19 cellular contexts compared by ENCODE assay signal in genomic region chr9:14417230-14417629, GRCh38.
A peak's percentile ranks its signal among the peaks of the same experiment; 100 is the strongest.
DNase-seq lines count a peak whose midpoint lies in the region; ATAC-seq and TF ChIP-seq lines count a peak whose summit lies in the region.
"Had no signal": no experiment of that assay in that cellular context is flagged by ENCODE, and none has a peak within 500 bp of the region (broad histone marks: within the 10 kb centered on the region; RNA-seq: fewer than 3 reads in every experiment).

No MANE protein-coding gene starts in this region.

- no peak for TF ChIP-seq CTCF in RWPE2 (IDR thresholded peaks at IDR 0.05; ENCODE audit: poor library complexity, severe bottlenecking)
- no peak for TF ChIP-seq CTCF in epithelial cell of esophagus (IDR thresholded peaks at IDR 0.05; ENCODE audit: insufficient read depth, low read depth, low read length, missing control alignments)
- no peak for TF ChIP-seq CTCF in foreskin keratinocyte (conservative IDR thresholded peaks at IDR 0.05)
- no peak for TF ChIP-seq CTCF in neural progenitor cell (IDR thresholded peaks at IDR 0.05)

- H3K4me1 Mint-ChIP-seq in neural progenitor cell: peaks cover 16% of the 10 kb centered on the region
- H3K4me1 Mint-ChIP-seq: B cell had no signal

- no peaks in the 10 kb centered on the region for H3K4me1 ChIP-seq in RWPE2 (ENCODE audit: insufficient read depth, poor library complexity, severe bottlenecking)
- H3K4me1 ChIP-seq in foreskin keratinocyte: no peaks in the 10 kb centered on the region
- peaks cover 5% of the 10 kb centered on the region for H3K4me1 ChIP-seq in neural progenitor cell

- H3K4me2 ChIP-seq in neural progenitor cell: no peak overlapping the region
- H3K4me2 ChIP-seq: PC-9, SK-N-SH had no signal

- no peak overlapping the region for H3K4me3 Mint-ChIP-seq in neural progenitor cell
- H3K4me3 Mint-ChIP-seq: B cell; CD4-positive, alpha-beta T cell had no signal

- H3K36me3 Mint-ChIP-seq in neural progenitor cell: no peaks in the 10 kb centered on the region

- H3K9me3 Mint-ChIP-seq in neural progenitor cell: peaks cover 6% of the 10 kb centered on the region
- H3K9me3 Mint-ChIP-seq: CD4-positive, alpha-beta T cell had no signal

- peak; percentile 27 for DNase-seq in GM03348 (ENCODE audit: low spot score)
- DNase-seq in RWPE2 (ENCODE audit: low spot score): no peak
- peak; percentile 45 for DNase-seq in epithelial cell of esophagus (ENCODE audit: low read depth)
- peak; percentile 33 to 40 for DNase-seq in foreskin keratinocyte
- no peak for DNase-seq in neural progenitor cell (ENCODE audit: low spot score)
- DNase-seq in DMS114 treated with DMSO at 0.1 percent for 48 hours (lab: John Stamatoyannopoulos, UW; ENCODE audit: unreplicated experiment): no peak
- DNase-seq in islet precursor cell: no peak
- DNase-seq: CD4-positive, alpha-beta T cell; DMS79 treated with DMSO at 0.1 percent for 48 hours; GF-D8; NCI-H1436 treated with DMSO at 0.1 percent for 48 hours; NCI-H2081 treated with DMSO at 0.1 percent for 48 hours; NCI-H345; NCI-H748 treated with DMSO at 0.1 percent for 48 hours; SK-N-SH had no signal

- ATAC-seq in RWPE2 (ENCODE audit: low read depth) (peak; percentile 62), foreskin keratinocyte (no peak), HG02588 (IDR thresholded peaks at IDR 0.05; ENCODE audit: unreplicated experiment) (no peak)
- ATAC-seq: HCT116 had no signal

- no peak overlapping the region for H3K27ac ChIP-seq in RWPE2 (ENCODE audit: poor library complexity, severe bottlenecking)
- H3K27ac ChIP-seq in foreskin keratinocyte: no peak overlapping the region
- no peak overlapping the region for H3K27ac ChIP-seq in neural progenitor cell
- H3K27ac ChIP-seq: PC-9 had no signal

- no peak overlapping the region for H3K27ac Mint-ChIP-seq in neural progenitor cell
- H3K27ac Mint-ChIP-seq: B cell; CD4-positive, alpha-beta T cell had no signal

- no peak overlapping the region for H3K9ac ChIP-seq in neural progenitor cell
- H3K9ac ChIP-seq: SK-N-SH had no signal

- no peaks in the 10 kb centered on the region for H3K79me2 ChIP-seq in neural progenitor cell (ENCODE audit: low read depth)

- no peaks in the 10 kb centered on the region for H4K20me1 ChIP-seq in neural progenitor cell (ENCODE audit: low read depth)

- peaks cover 4% of the 10 kb centered on the region for H3K27me3 ChIP-seq in RWPE2 (ENCODE audit: insufficient read depth, poor library complexity, severe bottlenecking)
- peaks cover 81% of the 10 kb centered on the region for H3K27me3 ChIP-seq in foreskin keratinocyte
- no peaks in the 10 kb centered on the region for H3K27me3 ChIP-seq in neural progenitor cell

- no peak overlapping the region for H2AFZ ChIP-seq in neural progenitor cell (replicated peaks)
- H2AFZ ChIP-seq: PC-9 had no signal

- peaks cover 12% of the 10 kb centered on the region for H3F3A ChIP-seq in neural progenitor cell (ENCODE audit: low read depth)

- H3K36me3 ChIP-seq in RWPE2 (ENCODE audit: low read depth) (no peaks in the 10 kb centered on the region), neural progenitor cell (no peaks in the 10 kb centered on the region)

- peaks cover 8% of the 10 kb centered on the region for H3K27me3 Mint-ChIP-seq in neural progenitor cell (ENCODE audit: insufficient read depth, low read depth)
- H3K27me3 Mint-ChIP-seq: B cell had no signal

- H3K4me3 ChIP-seq in RWPE2 (ENCODE audit: severe bottlenecking) (no peak overlapping the region), epithelial cell of esophagus (ENCODE audit: low read length) (no peak overlapping the region), neural progenitor cell (no peak overlapping the region)
- H3K4me3 ChIP-seq: PC-9 had no signal

- H3K9me3 ChIP-seq in RWPE2 (ENCODE audit: severe bottlenecking): no peaks in the 10 kb centered on the region
- no peaks in the 10 kb centered on the region for H3K9me3 ChIP-seq in neural progenitor cell (ENCODE audit: low read depth)
- H3K9me3 ChIP-seq: SK-N-SH had no signal

Comparison
In these comparisons a context has a peak if more than half of its experiments do, and no peak if none do; other contexts are left out.
1. DNase-seq: peak in GM03348 (single experiment), epithelial cell of esophagus (single experiment) and foreskin keratinocyte (2 of 2); none in RWPE2 (single experiment), neural progenitor cell (single experiment), DMS114 treated with DMSO at 0.1 percent for 48 hours (single experiment) and islet precursor cell (single experiment).